26 cellular contexts compared by ENCODE assay signal in the genomic region with DNA sequence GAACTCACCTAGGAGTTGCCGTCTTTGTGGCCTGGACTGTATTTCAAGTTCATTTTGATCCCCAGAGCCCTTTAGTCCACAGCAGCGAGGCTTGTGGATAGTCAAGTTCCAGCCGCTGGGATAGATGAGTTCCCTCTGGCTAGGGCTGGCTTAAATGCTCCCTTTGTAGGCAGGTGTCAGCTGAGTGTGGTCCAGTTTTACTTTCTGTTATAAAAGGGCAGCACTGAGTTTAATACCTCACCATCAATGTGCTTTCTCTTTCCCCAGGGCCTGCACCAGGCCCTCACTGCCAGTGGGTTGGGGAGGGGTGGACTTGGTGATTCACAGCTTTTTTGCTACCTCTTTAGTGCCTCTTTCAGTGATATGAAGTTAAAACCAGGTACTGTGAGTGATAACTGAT.
"Had no signal": no experiment of that assay in that cellular context is flagged by ENCODE, and none has a peak within 500 bp of the region (broad histone marks: within the 10 kb centered on the region; RNA-seq: fewer than 3 reads in every experiment).

No MANE protein-coding gene starts in this region.

- H3K36me3 Mint-ChIP-seq: IgD-negative memory B cell, T-cell had no signal

- H3K27me3 Mint-ChIP-seq: IgD-negative memory B cell, T-cell had no signal

- H3K4me1 Mint-ChIP-seq: IgD-negative memory B cell, T-cell had no signal

- H3K27ac Mint-ChIP-seq: IgD-negative memory B cell, T-cell had no signal

- H3K4me2 ChIP-seq: KMS-11, PC-9, SK-N-SH had no signal

- H3K27me3 ChIP-seq: Peyer's patch, SJSA1 had no signal

- H3K4me1 ChIP-seq: Peyer's patch, SJSA1 had no signal

- H3K4me3 Mint-ChIP-seq: IgD-negative memory B cell, T-cell had no signal

- H3K36me3 ChIP-seq: Peyer's patch, SJSA1 had no signal

- H3K27ac ChIP-seq: HL-60, KMS-11, PC-9, Peyer's patch, SJSA1 had no signal

- H2AFZ ChIP-seq: PC-9 had no signal

- H3K9ac ChIP-seq: KMS-11, SK-N-SH had no signal

- H3K9me3 Mint-ChIP-seq: T-cell had no signal

- DNase-seq: Kasumi-1, MV-4-11, NCI-H1048, NCI-H1105, NCI-H1417, NCI-H1436 treated with DMSO at 0.1 percent for 48 hours, NCI-H1694, NCI-H187 treated with DMSO at 0.1 percent for 48 hours, NCI-H2081, NCI-H2107, NCI-H2227 treated with DMSO at 0.1 percent for 48 hours, NCI-H524, NCI-H526 treated with DMSO at 0.1 percent for 48 hours, NCI-H748 treated with DMSO at 0.1 percent for 48 hours, PC-9, Peyer's patch, Right ventricle myocardium superior, SIG-M5, SK-N-SH, SW 1271, T-cell had no signal

- H3K9me3 ChIP-seq: Peyer's patch, SJSA1, SK-N-SH had no signal

- ATAC-seq: K562, T-cell had no signal

- H3K4me3 ChIP-seq: K562, PC-9, Peyer's patch, SJSA1 had no signal
